Comparison of ENCODE assay signal across 10 cellular contexts in genomic region chr13:67134322-67135129, GRCh38.
DNase-seq lines count a peak whose midpoint lies in the region; ATAC-seq and TF ChIP-seq lines count a peak whose summit lies in the region.
"Had no signal": no experiment of that assay in that cellular context is flagged by ENCODE, and none has a peak within 500 bp of the region (broad histone marks: within the 10 kb centered on the region; RNA-seq: fewer than 3 reads in every experiment).

No MANE protein-coding gene starts in this region.

- intact Hi-C loops in natural killer cell (cut with micrococcal nuclease) = no loop called here
- intact Hi-C loops in left lung (cut with DNase I) = no loop called here
- intact Hi-C loops in sciatic nerve (cut with DNase I) = no loop called here

- no peaks in the 10 kb centered on the region for H3K36me3 Mint-ChIP-seq in natural killer cell
- no peaks in the 10 kb centered on the region for H3K36me3 Mint-ChIP-seq in natural killer cell treated with Interleukin-12 subunit alpha and Interleukin-12 subunit beta and Interleukin-15 and Interleukin-18, amount 100 ng/mL, for 72 hours

- TF ChIP-seq CTCF in natural killer cell (IDR thresholded peaks at IDR 0.05) (no peak), left lung (IDR thresholded peaks at IDR 0.05) (no peak)

- no peaks in the 10 kb centered on the region for H3K27me3 Mint-ChIP-seq in natural killer cell (ENCODE audit: low read depth in 2 of 2)
- no peaks in the 10 kb centered on the region for H3K27me3 Mint-ChIP-seq in natural killer cell treated with Interleukin-12 subunit alpha and Interleukin-12 subunit beta and Interleukin-15 and Interleukin-18, amount 100 ng/mL, for 72 hours

- peak overlapping the region; percentile 35 for H3K4me3 Mint-ChIP-seq in natural killer cell
- H3K4me3 Mint-ChIP-seq in natural killer cell treated with Interleukin-12 subunit alpha and Interleukin-12 subunit beta and Interleukin-15 and Interleukin-18, amount 100 ng/mL, for 72 hours = no peak overlapping the region

- peaks cover 0 to 2% of the 10 kb centered on the region in 2 donors for H3K9me3 Mint-ChIP-seq in natural killer cell
- no peaks in the 10 kb centered on the region for H3K9me3 Mint-ChIP-seq in natural killer cell treated with Interleukin-12 subunit alpha and Interleukin-12 subunit beta and Interleukin-15 and Interleukin-18, amount 100 ng/mL, for 72 hours

- H3K9me3 ChIP-seq in adipocyte (ENCODE audit: control insufficient read depth, low read length) (no peaks in the 10 kb centered on the region), left lung (no peaks in the 10 kb centered on the region)

- H3K9ac ChIP-seq in adipocyte (ENCODE audit: low read length) = peak overlapping the region; percentile 81

- H3K27ac Mint-ChIP-seq in natural killer cell = peak overlapping the region in 1 of 2 donors; percentile 29
- no peak overlapping the region for H3K27ac Mint-ChIP-seq in natural killer cell treated with Interleukin-12 subunit alpha and Interleukin-12 subunit beta and Interleukin-15 and Interleukin-18, amount 100 ng/mL, for 72 hours

- ATAC-seq in natural killer cell (no peak), left lung (peak; percentile 57), HG02623 (IDR thresholded peaks at IDR 0.05; ENCODE audit: unreplicated experiment) (no peak), sciatic nerve (no peak)
- ATAC-seq in natural killer cell treated with Interleukin-12 subunit alpha and Interleukin-12 subunit beta and Interleukin-15 and Interleukin-18, amount 100 ng/mL, for 72 hours = no peak

- H3K27me3 ChIP-seq in adipocyte (replicated peaks; ENCODE audit: control insufficient read depth, insufficient read depth, low read length) (no peaks in the 10 kb centered on the region), left lung (no peaks in the 10 kb centered on the region)

- no peaks in the 10 kb centered on the region for H3K36me3 ChIP-seq in adipocyte (ENCODE audit: control insufficient read depth, insufficient read depth, low read length, severe bottlenecking)
- H3K36me3 ChIP-seq in left lung = no peaks in the 10 kb centered on the region

- H3K4me1 Mint-ChIP-seq in natural killer cell = peaks cover 5 to 6% of the 10 kb centered on the region in 2 donors
- H3K4me1 Mint-ChIP-seq in natural killer cell treated with Interleukin-12 subunit alpha and Interleukin-12 subunit beta and Interleukin-15 and Interleukin-18, amount 100 ng/mL, for 72 hours (ENCODE audit: low read depth in 2 of 2) = peaks cover 3 to 5% of the 10 kb centered on the region in 2 donors

- peak overlapping the region; percentile 83 for H3K4me3 ChIP-seq in adipocyte (ENCODE audit: low read length)
- H3K4me3 ChIP-seq in left lung = peak overlapping the region in 1 of 2 donors; percentile 14

- no peak for DNase-seq in natural killer cell
- no peak for DNase-seq in natural killer cell treated with Interleukin-12 subunit alpha and Interleukin-12 subunit beta and Interleukin-15 and Interleukin-18, amount 100 ng/mL, for 72 hours (ENCODE audit: low spot score)
- DNase-seq in adipocyte (ENCODE audit: low read depth) = peak; percentile 45
- no peak for DNase-seq in left lung
- DNase-seq in dermis blood vessel endothelial cell = no peak
- DNase-seq in sciatic nerve (ENCODE audit: low spot score) = no peak
- no peak for DNase-seq in 8988T
- DNase-seq: left cardiac atrium, T-helper 9 cell had no signal

- H3K27ac ChIP-seq in left lung = no peak overlapping the region

- H3K4me1 ChIP-seq in adipocyte (ENCODE audit: control insufficient read depth, insufficient read depth, low read length) = peaks cover 30% of the 10 kb centered on the region
- no peaks in the 10 kb centered on the region for H3K4me1 ChIP-seq in left lung
